Comparison of ENCODE assay signal across 1 cellular context in genomic region chr22:36946436-36947158, GRCh38.
TF ChIP-seq lines count a peak whose summit lies in the region.

No MANE protein-coding gene starts in this region.

TF ChIP-seq in H1, 55 proteins besides CTCF, POLR2A, EP300 and RAD21 (continued from another document):
- no peak for TF ChIP-seq ATF2 (IDR thresholded peaks at IDR 0.05; ENCODE audit: low read length)
- TF ChIP-seq EGR1 (IDR thresholded peaks at IDR 0.05; ENCODE audit: borderline replicate concordance, low read depth, low read length), result no peak
